In genomic region chr9:4769321-4770080, GRCh38 we compare ENCODE assay signal across 14 cellular contexts.
DNase-seq lines count a peak whose midpoint lies in the region; ATAC-seq and TF ChIP-seq lines count a peak whose summit lies in the region.
"Had no signal": no experiment of that assay in that cellular context is flagged by ENCODE, and none has a peak within 500 bp of the region (broad histone marks: within the 10 kb centered on the region; RNA-seq: fewer than 3 reads in every experiment).

No MANE protein-coding gene starts in this region.

- H3K27me3 Mint-ChIP-seq in T-helper 2 cell treated with Interferon-gamma antibody and Interleukin-4, amounts not matched to agents 5 μg/mL and 100 μg/mL, for 36 hours (ENCODE audit: low read depth) = no peaks in the 10 kb centered on the region

- no peak overlapping the region for H3K4me3 Mint-ChIP-seq in T-helper 2 cell treated with Interferon-gamma antibody and Interleukin-4, amounts not matched to agents 5 μg/mL and 100 μg/mL, for 36 hours

- in situ Hi-C loops in GM13977 (cut with MboI; ENCODE audit: low pct_unique_long_range_greater_than_20kb, low sequenced_read_pairs, unreplicated experiment) = no loop called here

- H3K27ac Mint-ChIP-seq in T-helper 2 cell treated with Interferon-gamma antibody and Interleukin-4, amounts not matched to agents 5 μg/mL and 100 μg/mL, for 36 hours = no peak overlapping the region

- no peaks in the 10 kb centered on the region for H3K36me3 Mint-ChIP-seq in T-helper 2 cell treated with Interferon-gamma antibody and Interleukin-4, amounts not matched to agents 5 μg/mL and 100 μg/mL, for 36 hours (ENCODE audit: low read depth)

- no peaks in the 10 kb centered on the region for H3K9me3 Mint-ChIP-seq in T-helper 2 cell treated with Interferon-gamma antibody and Interleukin-4, amounts not matched to agents 5 μg/mL and 100 μg/mL, for 36 hours

- DNase-seq in AG08396 (ENCODE audit: low spot score) (peak; percentile 31), GM13977 (ENCODE audit: low spot score) (peak; percentile 29), NCI-H226 (peak; percentile 82), epithelial cell of prostate (ENCODE audit: low read depth, low spot score) (peak; percentile 44), COLO668 (lab: John Stamatoyannopoulos, UW; ENCODE audit: unreplicated experiment) (no peak)
- no peak for DNase-seq in T-helper 2 cell treated with Interferon-gamma antibody and Interleukin-4, amounts not matched to agents 5 μg/mL and 100 μg/mL, for 36 hours (ENCODE audit: low spot score)
- DNase-seq: body of pancreas; left cardiac atrium; NCI-H187 treated with DMSO at 0.1 percent for 48 hours; Right ventricle myocardium superior; stimulated activated CD4-positive, alpha-beta T cell treated with anti-CD3 and anti-CD28 coated beads, Interleukin-2, amount 100 ng/mL, for 24 hours had no signal

- peaks cover 10% of the 10 kb centered on the region for H3K4me1 Mint-ChIP-seq in T-helper 2 cell treated with Interferon-gamma antibody and Interleukin-4, amounts not matched to agents 5 μg/mL and 100 μg/mL, for 36 hours (ENCODE audit: low read depth)

- TF ChIP-seq CTCF in GM13977 (IDR thresholded peaks at IDR 0.05; ENCODE audit: extremely low read depth, insufficient read depth, missing control alignments) = no peak

- H3K27ac ChIP-seq in epithelial cell of prostate = no peak overlapping the region
- H3K27ac ChIP-seq: body of pancreas, suprapubic skin had no signal

- ATAC-seq in HG02938 (IDR thresholded peaks at IDR 0.05; ENCODE audit: unreplicated experiment) = no peak
- no peak for ATAC-seq in HG03378 (IDR thresholded peaks at IDR 0.05; ENCODE audit: unreplicated experiment)
- ATAC-seq: body of pancreas had no signal

Comparison
In these comparisons a context has a peak if more than half of its experiments do, and no peak if none do; other contexts are left out.
1. DNase-seq: peak in AG08396 (single experiment), GM13977 (single experiment), NCI-H226 (single experiment) and epithelial cell of prostate (single experiment); none in T-helper 2 cell treated with Interferon-gamma antibody and Interleukin-4, amounts not matched to agents 5 μg/mL and 100 μg/mL, for 36 hours (single experiment) and COLO668 (single experiment).